Comparison of ENCODE assay signal across 34 cellular contexts in genomic region chr2:64379221-64379620, GRCh38.
"Had no signal": no experiment of that assay in that cellular context is flagged by ENCODE, and none has a peak within 500 bp of the region (broad histone marks: within the 10 kb centered on the region; RNA-seq: fewer than 3 reads in every experiment).

No MANE protein-coding gene starts in this region.

- H3K27ac Mint-ChIP-seq: activated B cell treated with CpG ODN at 0.5 μM for 24 hours; activated CD8-positive, alpha-beta T cell treated with anti-CD3 and anti-CD28 coated beads for 36 hours; activated naive CD8-positive, alpha-beta T cell; activated T-helper 17 cell treated with anti-CD3 and anti-CD28 coated beads, Interleukin-2, amount 50 U/mL, for 72 hours; effector memory CD8-positive, alpha-beta T cell; T-helper 17 cell; T-helper 2 cell treated with Interferon-gamma antibody and Interleukin-4, amounts not matched to agents 5 μg/mL and 100 μg/mL, for 36 hours had no signal

- H3K36me3 Mint-ChIP-seq: activated naive CD8-positive, alpha-beta T cell had no signal

- DNase-seq: activated B cell treated with CpG ODN at 0.5 μM for 24 hours; activated CD4-positive, alpha-beta T cell treated with anti-CD3 and anti-CD28 coated beads for 48 hours; activated CD4-positive, alpha-beta T cell treated with anti-CD3 and anti-CD28 coated beads, Interleukin-2, amount 50 U/mL, for 1 hour; activated CD4-positive, alpha-beta T cell treated with anti-CD3 and anti-CD28 coated beads, Interleukin-2, amount 50 U/mL, for 48 hours; activated CD8-positive, alpha-beta memory T cell treated with anti-CD3 and anti-CD28 coated beads for 24 hours; activated CD8-positive, alpha-beta T cell treated with anti-CD3 and anti-CD28 coated beads for 36 hours; activated effector memory CD4-positive, alpha-beta T cell treated with Interleukin-2 at 50 U/mL for 16 hours; activated gamma-delta T cell treated with Interleukin-2 at 50 U/mL for 16 hours; activated naive CD4-positive, alpha-beta T cell treated with anti-CD3 and anti-CD28 coated beads, Interleukin-2, amount 50 U/mL, for 16 hours; activated naive CD4-positive, alpha-beta T cell treated with Interleukin-2 at 50 U/mL for 16 hours; activated T-cell treated with anti-CD3 and anti-CD28 coated beads, Interleukin-2, amount 50 U/mL, for 4 hours; amniotic stem cell; anterior cingulate cortex; brain microvascular endothelial cell; caudate nucleus; cortex of kidney; dermis blood vessel endothelial cell; effector CD4-positive, alpha-beta T cell; effector memory CD8-positive, alpha-beta T cell; erythroblast; foreskin keratinocyte; gastrocnemius medialis; glutamatergic neuron; T-helper 1 cell; T-helper 17 cell; T1000; WERI-Rb-1 had no signal

- H3K4me1 Mint-ChIP-seq: activated B cell treated with CpG ODN at 0.5 μM for 24 hours; activated T-helper 17 cell treated with anti-CD3 and anti-CD28 coated beads, Interleukin-2, amount 50 U/mL, for 72 hours; T-helper 17 cell had no signal

- H3K27me3 ChIP-seq: brain microvascular endothelial cell, foreskin keratinocyte had no signal

- H3K36me3 ChIP-seq: brain microvascular endothelial cell, esophagus muscularis mucosa, gastrocnemius medialis, WERI-Rb-1 had no signal

- H3K9me3 Mint-ChIP-seq: activated B cell treated with CpG ODN at 0.5 μM for 24 hours; activated T-cell treated with anti-CD3 and anti-CD28 coated beads, Interleukin-2, amount 50 U/mL, for 4 hours; activated T-helper 17 cell treated with anti-CD3 and anti-CD28 coated beads, Interleukin-2, amount 50 U/mL, for 72 hours; effector memory CD8-positive, alpha-beta T cell had no signal

- H3K4me3 ChIP-seq: esophagus muscularis mucosa, gastrocnemius medialis had no signal

- H3K27me3 Mint-ChIP-seq: activated CD8-positive, alpha-beta T cell treated with anti-CD3 and anti-CD28 coated beads for 36 hours had no signal

- H3K4me3 Mint-ChIP-seq: activated B cell treated with CpG ODN at 0.5 μM for 24 hours; activated CD8-positive, alpha-beta T cell treated with anti-CD3 and anti-CD28 coated beads for 36 hours; activated naive CD8-positive, alpha-beta T cell; activated T-cell treated with anti-CD3 and anti-CD28 coated beads, Interleukin-2, amount 50 U/mL, for 4 hours; activated T-helper 17 cell treated with anti-CD3 and anti-CD28 coated beads, Interleukin-2, amount 50 U/mL, for 72 hours; effector memory CD8-positive, alpha-beta T cell; T-helper 17 cell; T-helper 2 cell treated with Interferon-gamma antibody and Interleukin-4, amounts not matched to agents 5 μg/mL and 100 μg/mL, for 36 hours had no signal

- FAIRE-seq: astrocyte, bronchial epithelial cell, colon had no signal

- H3K9me3 ChIP-seq: esophagus muscularis mucosa, gastrocnemius medialis had no signal

- H3K27ac ChIP-seq: brain microvascular endothelial cell, esophagus muscularis mucosa, foreskin keratinocyte, gastrocnemius medialis, WERI-Rb-1 had no signal
